ENCODE assay signal across 7 cellular contexts in genomic region chr5:12945477-12945876, GRCh38.
A peak's percentile ranks its signal among the peaks of the same experiment; 100 is the strongest.
DNase-seq lines count a peak whose midpoint lies in the region; ATAC-seq and TF ChIP-seq lines count a peak whose summit lies in the region.
"Not testable (repeated sequence)": the region's sequence is repeated elsewhere in the genome, so short reads cannot be mapped to it uniquely, and the experiment has no call there.

No MANE protein-coding gene starts in this region.

- DNase-seq in ELR (ENCODE audit: low read depth) (peak; percentile 8), HT1080 (ENCODE audit: low read depth) (peak; percentile 24), NCI-H82 (lab: John Stamatoyannopoulos, UW) (peak; percentile 84), WERI-Rb-1 (peak; percentile 57)
- not testable (repeated sequence) for DNase-seq in RWPE2 (ENCODE audit: low spot score); foreskin keratinocyte; neural crest cell (ENCODE audit: low read depth, low spot score)

- H3K4me3 Mint-ChIP-seq in neural crest cell = not testable (repeated sequence)

- H3K27me3 Mint-ChIP-seq in neural crest cell (ENCODE audit: low read depth) = not testable (repeated sequence)

- ATAC-seq in RWPE2 (ENCODE audit: low read depth); foreskin keratinocyte: not testable (repeated sequence)

- peak overlapping the region; percentile 20 for H3K27ac Mint-ChIP-seq in neural crest cell (ENCODE audit: unreplicated experiment)

- H3K4me1 Mint-ChIP-seq in neural crest cell = not testable (repeated sequence)

- H3K9me3 ChIP-seq in RWPE2 (ENCODE audit: severe bottlenecking); WERI-Rb-1 (ENCODE audit: severe bottlenecking): not testable (repeated sequence)

- TF ChIP-seq CTCF in RWPE2 (IDR thresholded peaks at IDR 0.05; ENCODE audit: poor library complexity, severe bottlenecking) (peak; percentile 26), WERI-Rb-1 (IDR thresholded peaks at IDR 0.05; ENCODE audit: low read depth, low read length) (peak; percentile 46), foreskin keratinocyte (conservative IDR thresholded peaks at IDR 0.05) (peak; percentile 45)
- TF ChIP-seq CTCF in neural crest cell (conservative IDR thresholded peaks at IDR 0.05) = not testable (repeated sequence)

- not testable (repeated sequence) for H3K36me3 ChIP-seq in RWPE2 (ENCODE audit: low read depth); WERI-Rb-1

- not testable (repeated sequence) for H3K36me3 Mint-ChIP-seq in neural crest cell (ENCODE audit: low read depth)

- not testable (repeated sequence) for H3K4me3 ChIP-seq in RWPE2 (ENCODE audit: severe bottlenecking); WERI-Rb-1 (ENCODE audit: low read depth, low read length)

- not testable (repeated sequence) for H3K9me3 Mint-ChIP-seq in neural crest cell

- H3K27ac ChIP-seq in RWPE2 (ENCODE audit: poor library complexity, severe bottlenecking); foreskin keratinocyte: not testable (repeated sequence)
- H3K27ac ChIP-seq in WERI-Rb-1 = 0 out of 2 replicates have a peak overlapping the region, but pooled peaks have one; percentile 24

- H3K27me3 ChIP-seq in RWPE2 (ENCODE audit: insufficient read depth, poor library complexity, severe bottlenecking); WERI-Rb-1 (ENCODE audit: insufficient read depth, low read depth, severe bottlenecking); foreskin keratinocyte: not testable (repeated sequence)

- not testable (repeated sequence) for H3K4me1 ChIP-seq in RWPE2 (ENCODE audit: insufficient read depth, poor library complexity, severe bottlenecking); foreskin keratinocyte
